Comparison of ENCODE assay signal across 1 cellular context in genomic region chr1:9875636-9876000, GRCh38.
TF ChIP-seq lines count a peak whose summit lies in the region.

No MANE protein-coding gene starts in this region.

TF ChIP-seq in H1, 55 proteins besides CTCF, POLR2A, EP300 and RAD21:
- TF ChIP-seq TAF1 (IDR thresholded peaks at IDR 0.05; ENCODE audit: low read depth, low read length) (no peak), RFX5 (IDR thresholded peaks at IDR 0.05; ENCODE audit: borderline replicate concordance, low read depth, low read length) (no peak), CTBP2 (IDR thresholded peaks at IDR 0.05; ENCODE audit: borderline replicate concordance, insufficient read depth, insufficient read length, low read length) (no peak), HDAC6 (IDR thresholded peaks at IDR 0.05; ENCODE audit: low read depth, low read length) (no peak), CHD7 (IDR thresholded peaks at IDR 0.05; ENCODE audit: insufficient replicate concordance, low read length) (no peak), SIRT6 (IDR thresholded peaks at IDR 0.05; ENCODE audit: low read length) (no peak), ATF3 (IDR thresholded peaks at IDR 0.05; ENCODE audit: insufficient read depth, low read depth, low read length) (no peak), CEBPB (IDR thresholded peaks at IDR 0.05; ENCODE audit: low read depth, low read length) (no peak), HDAC2 (IDR thresholded peaks at IDR 0.05; ENCODE audit: borderline replicate concordance in 1 of 2, low read depth in 2 of 2, low read length in 2 of 2) (no peak), TBP (IDR thresholded peaks at IDR 0.05; ENCODE audit: low read depth, low read length) (no peak), CREB1 (IDR thresholded peaks at IDR 0.05) (no peak), SIN3A (conservative IDR thresholded peaks at IDR 0.05 in 1 of 2, IDR thresholded peaks at IDR 0.05 in 1 of 2; ENCODE audit: low read depth in 1 of 2, low read length in 2 of 2) (no peak), ZNF274 (IDR thresholded peaks at IDR 0.05; ENCODE audit: borderline replicate concordance, extremely low read depth, low read length) (no peak), SP4 (IDR thresholded peaks at IDR 0.05; ENCODE audit: low read length) (no peak), JUND (IDR thresholded peaks at IDR 0.05; ENCODE audit: low read length) (no peak), POU5F1 (IDR thresholded peaks at IDR 0.05; ENCODE audit: low read depth, low read length) (no peak), KDM1A (IDR thresholded peaks at IDR 0.05; ENCODE audit: borderline replicate concordance, low read length) (no peak)
